12 cellular contexts compared by ENCODE assay signal in genomic region chr10:44306762-44307161, GRCh38.
DNase-seq lines count a peak whose midpoint lies in the region; TF ChIP-seq lines count a peak whose summit lies in the region.
"Had no signal": no experiment of that assay in that cellular context is flagged by ENCODE, and none has a peak within 500 bp of the region (broad histone marks: within the 10 kb centered on the region; RNA-seq: fewer than 3 reads in every experiment).

No MANE protein-coding gene starts in this region.

- H3K27ac Mint-ChIP-seq in brain: peak overlapping the region in 3 of 5 experiments; percentile 3 to 64 (median 47)
- H3K27ac Mint-ChIP-seq: activated naive CD8-positive, alpha-beta T cell had no signal

- H3K4me3 ChIP-seq in LNCaP clone FGC (ENCODE audit: low read depth, low read length): no peak overlapping the region
- H3K4me3 ChIP-seq in retinal pigment epithelial cell (ENCODE audit: low read length): no peak overlapping the region
- H3K4me3 ChIP-seq: BLaER1, prostate gland had no signal

- DNase-seq in NCI-H82 (lab: John Stamatoyannopoulos, UW): peak; percentile 7
- no peak for DNase-seq in NCI-H82 treated with DMSO at 0.1 percent for 48 hours (lab: John Stamatoyannopoulos, UW; ENCODE audit: unreplicated experiment)
- no peak for DNase-seq in LNCaP clone FGC (ENCODE audit: low read depth)
- no peak for DNase-seq in retinal pigment epithelial cell (ENCODE audit: low read depth)
- no peak for DNase-seq in HuH-7.5 (ENCODE audit: low spot score)
- no peak for DNase-seq in activated CD4-positive, alpha-beta T cell treated with anti-CD3 and anti-CD28 coated beads for 48 hours
- no peak for DNase-seq in HPDE6-E6E7 (ENCODE audit: extremely low spot score)
- DNase-seq: OCI-M1 had no signal

- TF ChIP-seq CTCF in LNCaP clone FGC (IDR thresholded peaks at IDR 0.05; ENCODE audit: control insufficient read depth, extremely low read depth, insufficient read depth) (peak; percentile 30), brain (conservative IDR thresholded peaks at IDR 0.05) (peak in 1 of 2 experiments; percentile 19), retinal pigment epithelial cell (conservative IDR thresholded peaks at IDR 0.05; ENCODE audit: low read depth, low read length) (peak; percentile 37)

- peaks cover 49% of the 10 kb centered on the region for H3K4me1 Mint-ChIP-seq in brain

- peaks cover 3 to 24% (median 8%) of the 10 kb centered on the region in 5 experiments for H3K9me3 Mint-ChIP-seq in brain

- H3K4me3 Mint-ChIP-seq in brain: no peak overlapping the region
- H3K4me3 Mint-ChIP-seq: activated naive CD8-positive, alpha-beta T cell had no signal

- peaks cover 4% of the 10 kb centered on the region for H3K27me3 Mint-ChIP-seq in brain

- no peaks in the 10 kb centered on the region for H3K36me3 Mint-ChIP-seq in brain
- H3K36me3 Mint-ChIP-seq: activated naive CD8-positive, alpha-beta T cell had no signal
